12 cellular contexts compared by ENCODE assay signal in the genomic region with DNA sequence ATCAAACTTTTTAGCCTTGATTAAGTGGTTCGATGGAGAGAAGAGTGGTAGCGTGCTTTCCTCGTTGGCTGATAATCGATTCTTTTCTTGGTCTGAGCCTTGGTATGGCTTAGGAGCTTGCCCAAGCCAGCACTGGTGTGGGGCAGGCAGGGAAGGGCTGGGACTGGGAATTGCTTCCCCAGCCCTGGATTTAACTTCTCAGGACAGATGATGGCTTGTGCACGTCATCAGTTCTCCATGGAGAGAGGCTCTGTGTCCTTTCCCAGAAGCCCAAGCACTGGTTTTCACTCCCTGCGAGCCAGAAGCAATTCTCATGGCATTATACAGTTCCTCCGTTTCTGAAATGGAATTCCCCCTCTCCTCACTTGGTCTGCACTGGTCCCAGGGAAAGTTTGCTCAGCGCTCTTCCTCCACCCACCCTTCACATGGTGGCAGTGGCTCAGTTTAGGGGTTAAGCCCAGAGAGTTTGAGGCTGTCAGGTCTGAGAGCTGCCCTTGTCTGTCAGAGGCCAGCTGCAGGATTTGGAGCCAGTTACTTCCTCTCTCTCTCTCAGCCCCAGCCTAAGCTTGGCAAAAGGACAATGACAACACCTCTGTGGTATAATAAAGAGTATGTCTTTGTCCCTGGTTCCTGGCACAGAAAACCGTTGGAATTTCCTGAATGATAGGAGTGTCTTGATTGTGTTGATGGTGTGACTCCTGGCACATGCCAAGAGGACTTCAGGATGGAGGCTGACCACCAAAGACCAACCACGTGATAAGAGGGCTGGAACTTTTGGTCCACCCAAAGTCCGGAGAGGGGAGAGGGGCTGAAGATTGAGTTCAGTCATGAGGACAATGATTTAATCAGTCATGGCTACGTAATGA.
A peak's percentile ranks its signal among the peaks of the same experiment; 100 is the strongest.
DNase-seq lines count a peak whose midpoint lies in the region; ATAC-seq and TF ChIP-seq lines count a peak whose summit lies in the region.
"Had no signal": no experiment of that assay in that cellular context is flagged by ENCODE, and none has a peak within 500 bp of the region (broad histone marks: within the 10 kb centered on the region; RNA-seq: fewer than 3 reads in every experiment).

No MANE protein-coding gene starts in this region.

- H3K4me3 ChIP-seq in body of pancreas, result no peak overlapping the region
- H3K4me3 ChIP-seq: A549, K562 had no signal

- no peak for TF ChIP-seq CTCF in body of pancreas (IDR thresholded peaks at IDR 0.05)

- WGBS in body of pancreas, 2 donors, result 47 to 49% methylated on average over 12 of the region's 12 CpGs

- DNase-seq in NCI-H2107 treated with DMSO at 0.1 percent for 48 hours (lab: John Stamatoyannopoulos, UW; ENCODE audit: unreplicated experiment) (peak; percentile 43), NCI-H2107 (lab: John Stamatoyannopoulos, UW) (no peak), body of pancreas (peak in 2 of 4 donors; percentile 9 to 14), left lobe of liver (ENCODE audit: low spot score) (peak; percentile 19), substantia nigra (lab: John Stamatoyannopoulos, UW) (peak in 12 of 49 donors; percentile 9 to 55 (median 26)), NCI-H128 (lab: John Stamatoyannopoulos, UW; ENCODE audit: unreplicated experiment) (no peak), OCI-M2 (lab: John Stamatoyannopoulos, UW; ENCODE audit: unreplicated experiment) (no peak)
- DNase-seq: activated gamma-delta T cell treated with Interleukin-2 at 50 U/mL for 16 hours, PC-3 had no signal

- no peak for TF ChIP-seq POLR2A in body of pancreas (IDR thresholded peaks at IDR 0.05)

- peak overlapping the region in 2 of 4 donors; percentile 25 to 40 for H3K27ac ChIP-seq in body of pancreas
- peak overlapping the region; percentile 71 for H3K27ac ChIP-seq in substantia nigra (ENCODE audit: low read depth, low read length, poor library complexity, severe bottlenecking)
- H3K27ac ChIP-seq: A549 had no signal

- peaks cover 13% of the 10 kb centered on the region for H3K4me1 ChIP-seq in body of pancreas

- peaks cover 0 to 7% of the 10 kb centered on the region in 2 donors for H3K27me3 ChIP-seq in body of pancreas

- ATAC-seq in body of pancreas (peak; percentile 30), left lobe of liver (peak; percentile 16), HG02885 (IDR thresholded peaks at IDR 0.05; ENCODE audit: poor library complexity, unreplicated experiment) (no peak)
- ATAC-seq: K562, PC-3 had no signal

- no peaks in the 10 kb centered on the region for H3K9me3 ChIP-seq in body of pancreas

- H3K36me3 ChIP-seq in body of pancreas (replicated peaks in 1 of 2; ENCODE audit: insufficient read depth in 1 of 2, low read depth in 2 of 2), result no peaks in the 10 kb centered on the region

- intact Hi-C loops in body of pancreas (cut with DNase I), result no loop called here

Comparison
In these comparisons a context has a peak if more than half of its experiments do, and no peak if none do; other contexts are left out.
1. DNase-seq: peak in NCI-H2107 treated with DMSO at 0.1 percent for 48 hours (single experiment) and left lobe of liver (single experiment); none in NCI-H2107 (single experiment), NCI-H128 (single experiment) and OCI-M2 (single experiment).